Comparison of ENCODE assay signal across 1 cellular context in the genomic region with DNA sequence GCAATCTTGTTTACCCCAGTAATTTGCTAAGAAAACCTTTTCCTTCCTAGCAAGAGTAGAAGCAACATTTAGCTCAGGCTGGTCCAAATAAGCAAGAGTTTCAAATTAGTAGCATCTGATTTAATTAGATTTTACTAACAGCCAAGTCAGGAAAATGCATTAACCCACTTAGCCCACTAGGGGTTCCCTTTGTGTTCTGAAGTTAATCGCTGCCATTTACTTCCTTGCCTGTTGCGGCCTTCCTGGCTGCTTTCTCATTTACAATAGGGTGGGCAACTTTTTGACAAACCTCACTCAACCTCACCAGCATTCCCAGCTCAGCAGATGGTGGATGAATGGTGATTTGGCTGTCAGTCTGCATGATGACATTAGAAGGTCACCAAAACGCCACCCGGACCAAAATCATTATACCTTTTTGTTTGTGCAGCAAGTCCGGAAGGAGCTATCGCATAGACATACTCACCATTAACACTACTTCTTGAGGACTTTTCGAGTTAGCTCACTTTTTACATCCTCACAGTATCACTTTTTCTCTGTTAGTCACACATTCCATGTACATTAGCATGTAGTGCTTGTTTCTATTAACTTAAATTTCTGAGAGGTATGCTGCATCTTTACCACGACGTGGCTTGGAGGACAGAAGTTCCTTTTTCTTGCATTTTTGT.
TF ChIP-seq lines count a peak whose summit lies in the region.

No MANE protein-coding gene starts in this region.

TF ChIP-seq in GM23338, 12 proteins besides CTCF, POLR2A, EP300 and RAD21 (continued from another document):
- TF ChIP-seq ZNF462 (CRISPR knock-in tag; IDR thresholded peaks at IDR 0.05) (no peak), ETS1 (IDR thresholded peaks at IDR 0.05) (no peak), EZH2 (IDR thresholded peaks at IDR 0.05; ENCODE audit: low read depth, unreplicated experiment) (no peak), ZNF331 (CRISPR knock-in tag; IDR thresholded peaks at IDR 0.05; ENCODE audit: low read depth) (no peak)
